1 cellular context compared by ENCODE assay signal in the genomic region with DNA sequence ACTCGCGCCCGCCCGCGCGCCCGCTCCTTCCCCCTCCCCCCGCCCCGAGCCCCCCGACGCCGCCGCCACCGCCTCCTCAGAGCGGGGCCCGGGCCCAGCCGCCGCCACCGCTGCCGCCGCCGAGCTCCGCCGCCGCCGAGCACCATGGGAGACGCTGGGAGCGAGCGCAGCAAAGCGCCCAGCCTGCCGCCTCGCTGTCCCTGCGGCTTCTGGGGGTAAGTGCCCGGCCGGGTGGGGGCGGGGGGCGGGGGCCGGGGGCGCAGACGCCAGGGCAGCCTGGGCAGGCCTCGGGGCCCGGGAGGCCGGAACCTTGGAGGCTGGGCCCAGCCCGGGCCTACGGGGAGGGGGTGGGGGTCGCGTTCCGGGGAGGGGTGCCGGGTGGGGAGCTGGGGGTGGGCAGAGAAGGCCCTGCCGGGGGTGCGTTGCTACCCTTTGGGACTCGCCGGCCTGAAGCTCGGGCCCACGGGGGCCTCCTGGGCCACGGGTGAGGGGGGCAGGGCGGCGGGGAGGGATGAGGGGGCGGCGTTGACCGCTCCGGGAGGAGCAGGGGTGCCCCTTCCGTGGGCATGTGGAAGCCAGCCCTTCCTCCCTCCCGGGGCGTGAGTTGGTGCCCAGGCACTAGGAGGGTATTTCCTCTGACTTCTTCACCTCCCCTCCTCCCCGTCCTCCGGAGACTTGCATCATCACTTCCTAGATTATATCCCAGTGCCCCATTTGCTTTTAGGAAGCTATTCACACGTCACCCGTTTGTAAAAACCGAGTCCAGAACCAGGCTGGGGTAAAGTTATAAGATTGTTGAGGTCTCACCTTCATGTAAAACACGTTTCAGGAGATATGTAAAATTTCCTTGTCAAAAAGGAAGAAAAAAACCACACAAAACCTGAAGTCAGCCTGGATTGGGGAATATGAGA.
A peak's percentile ranks its signal among the peaks of the same experiment; 100 is the strongest.
TF ChIP-seq lines count a peak whose summit lies in the region.

No MANE protein-coding gene starts in this region.

TF ChIP-seq in PFSK-1, 5 proteins besides CTCF, POLR2A, EP300 and RAD21:
- TF ChIP-seq, protein P1, sequence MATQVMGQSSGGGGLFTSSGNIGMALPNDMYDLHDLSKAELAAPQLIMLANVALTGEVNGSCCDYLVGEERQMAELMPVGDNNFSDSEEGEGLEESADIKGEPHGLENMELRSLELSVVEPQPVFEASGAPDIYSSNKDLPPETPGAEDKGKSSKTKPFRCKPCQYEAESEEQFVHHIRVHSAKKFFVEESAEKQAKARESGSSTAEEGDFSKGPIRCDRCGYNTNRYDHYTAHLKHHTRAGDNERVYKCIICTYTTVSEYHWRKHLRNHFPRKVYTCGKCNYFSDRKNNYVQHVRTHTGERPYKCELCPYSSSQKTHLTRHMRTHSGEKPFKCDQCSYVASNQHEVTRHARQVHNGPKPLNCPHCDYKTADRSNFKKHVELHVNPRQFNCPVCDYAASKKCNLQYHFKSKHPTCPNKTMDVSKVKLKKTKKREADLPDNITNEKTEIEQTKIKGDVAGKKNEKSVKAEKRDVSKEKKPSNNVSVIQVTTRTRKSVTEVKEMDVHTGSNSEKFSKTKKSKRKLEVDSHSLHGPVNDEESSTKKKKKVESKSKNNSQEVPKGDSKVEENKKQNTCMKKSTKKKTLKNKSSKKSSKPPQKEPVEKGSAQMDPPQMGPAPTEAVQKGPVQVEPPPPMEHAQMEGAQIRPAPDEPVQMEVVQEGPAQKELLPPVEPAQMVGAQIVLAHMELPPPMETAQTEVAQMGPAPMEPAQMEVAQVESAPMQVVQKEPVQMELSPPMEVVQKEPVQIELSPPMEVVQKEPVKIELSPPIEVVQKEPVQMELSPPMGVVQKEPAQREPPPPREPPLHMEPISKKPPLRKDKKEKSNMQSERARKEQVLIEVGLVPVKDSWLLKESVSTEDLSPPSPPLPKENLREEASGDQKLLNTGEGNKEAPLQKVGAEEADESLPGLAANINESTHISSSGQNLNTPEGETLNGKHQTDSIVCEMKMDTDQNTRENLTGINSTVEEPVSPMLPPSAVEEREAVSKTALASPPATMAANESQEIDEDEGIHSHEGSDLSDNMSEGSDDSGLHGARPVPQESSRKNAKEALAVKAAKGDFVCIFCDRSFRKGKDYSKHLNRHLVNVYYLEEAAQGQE (IDR thresholded peaks at IDR 0.05; ENCODE audit: insufficient read depth in 1 of 2, low read depth in 2 of 2, low read length in 2 of 2), result no peak
- TF ChIP-seq POLR2AphosphoS5 (IDR thresholded peaks at IDR 0.05; ENCODE audit: low read depth, low read length), result no peak
- TF ChIP-seq FOXP2 (optimal IDR thresholded peaks at IDR 0.05; ENCODE audit: borderline replicate concordance, extremely low read depth, extremely low read length, insufficient read depth), result peak; percentile 1
- 0 out of 2 replicates have a peak, but pooled peaks have one; percentile 37 for TF ChIP-seq SIN3A (IDR thresholded peaks at IDR 0.05; ENCODE audit: borderline replicate concordance, insufficient read depth, low read length)
